25 cellular contexts compared by ENCODE assay signal in the genomic region with DNA sequence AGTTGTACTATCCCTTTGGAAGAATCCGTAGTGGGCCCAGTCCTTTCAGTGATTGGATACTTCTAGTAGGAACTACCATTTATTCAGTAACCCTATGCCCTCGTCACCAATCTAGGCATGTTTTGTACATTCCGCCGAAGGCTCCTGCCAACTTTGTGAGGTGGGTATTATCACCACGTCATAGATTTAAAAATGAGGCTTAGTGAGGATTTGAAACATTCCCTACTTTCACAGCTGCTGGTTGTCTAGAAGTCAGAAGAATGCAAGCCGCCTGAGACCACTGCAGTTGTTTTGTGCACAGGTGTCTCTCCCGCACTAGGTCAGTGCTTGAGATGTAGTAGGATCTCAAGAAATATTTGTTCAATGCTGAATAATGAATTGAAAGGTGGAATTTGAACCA.
"Had no signal": no experiment of that assay in that cellular context is flagged by ENCODE, and none has a peak within 500 bp of the region (broad histone marks: within the 10 kb centered on the region; RNA-seq: fewer than 3 reads in every experiment).

No MANE protein-coding gene starts in this region.

- H3K27ac ChIP-seq: brain microvascular endothelial cell, coronary artery, dorsolateral prefrontal cortex, esophagus muscularis mucosa, foreskin keratinocyte, gastrocnemius medialis had no signal

- H3K4me1 ChIP-seq: foreskin keratinocyte, gastrocnemius medialis had no signal

- H3K9me3 ChIP-seq: esophagus muscularis mucosa, gastrocnemius medialis had no signal

- ATAC-seq: activated CD4-positive, alpha-beta T cell treated with anti-CD3 and anti-CD28 coated beads for 36 hours; activated CD8-positive, alpha-beta T cell treated with anti-CD3 and anti-CD28 coated beads for 36 hours; activated T-cell treated with anti-CD3 and anti-CD28 coated beads, Interleukin-2, amount 50 U/mL, for 4 hours; activated T-helper 17 cell treated with anti-CD3 and anti-CD28 coated beads, Interleukin-2, amount 50 U/mL, for 72 hours; foreskin keratinocyte; gastrocnemius medialis had no signal

- FAIRE-seq: bronchial epithelial cell had no signal

- DNase-seq: activated CD4-positive, alpha-beta T cell treated with anti-CD3 and anti-CD28 coated beads for 36 hours; activated CD4-positive, alpha-beta T cell treated with anti-CD3 and anti-CD28 coated beads, Interleukin-2, amount 50 U/mL, for 1 hour; activated CD4-positive, alpha-beta T cell treated with anti-CD3 and anti-CD28 coated beads, Interleukin-2, amount 50 U/mL, for 48 hours; activated CD4-positive, CD25-positive, alpha-beta regulatory T cell; activated CD4-positive, CD25-positive, alpha-beta regulatory T cell treated with anti-CD3 and anti-CD28 coated beads, Interleukin-2, amount 50 U/mL, for 72 hours; activated CD8-positive, alpha-beta memory T cell treated with anti-CD3 and anti-CD28 coated beads for 24 hours; activated CD8-positive, alpha-beta T cell treated with anti-CD3 and anti-CD28 coated beads for 36 hours; activated effector memory CD4-positive, alpha-beta T cell treated with Interleukin-2 at 50 U/mL for 16 hours; activated gamma-delta T cell treated with Interleukin-2 at 50 U/mL for 16 hours; activated naive CD4-positive, alpha-beta T cell treated with anti-CD3 and anti-CD28 coated beads, Interleukin-2, amount 50 U/mL, for 16 hours; activated naive CD4-positive, alpha-beta T cell treated with Interleukin-2 at 50 U/mL for 16 hours; activated T-cell treated with anti-CD3 and anti-CD28 coated beads, Interleukin-2, amount 50 U/mL, for 4 hours; amniotic stem cell; anterior cingulate cortex; brain microvascular endothelial cell; dorsolateral prefrontal cortex; effector memory CD4-positive, alpha-beta T cell; endodermal cell; erythroblast; foreskin keratinocyte; gastrocnemius medialis had no signal

- H3K4me3 ChIP-seq: coronary artery, dorsolateral prefrontal cortex, esophagus muscularis mucosa, gastrocnemius medialis had no signal

- H3K36me3 ChIP-seq: brain microvascular endothelial cell, esophagus muscularis mucosa, gastrocnemius medialis had no signal

- H3K27me3 ChIP-seq: brain microvascular endothelial cell, dorsolateral prefrontal cortex, esophagus muscularis mucosa, foreskin keratinocyte, gastrocnemius medialis had no signal
